ENCODE assay signal across 20 cellular contexts in genomic region chr2:100185105-100185504, GRCh38. TPM values are rescaled to one million over a fixed set of nuclear protein-coding genes. Genes with fewer than 3 reads are reported as not detected.
A peak's percentile ranks its signal among the peaks of the same experiment; 100 is the strongest.
DNase-seq lines count a peak whose midpoint lies in the region; ATAC-seq, FAIRE-seq and TF ChIP-seq lines count a peak whose summit lies in the region.
"Had no signal": no experiment of that assay in that cellular context is flagged by ENCODE, and none has a peak within 500 bp of the region (broad histone marks: within the 10 kb centered on the region; RNA-seq: fewer than 3 reads in every experiment).

No MANE protein-coding gene starts in this region.

- H2AK5ac ChIP-seq in H1 (ENCODE audit: low read depth, low read length), result no peak overlapping the region

- H4K20me1 ChIP-seq in BLaER1 (no peaks in the 10 kb centered on the region), H1 (replicated peaks in 1 of 2; ENCODE audit: control insufficient read depth in 1 of 2, insufficient read depth in 2 of 2, low read length in 2 of 2) (peaks cover 0 to 1% of the 10 kb centered on the region in 2 experiments), osteoblast (ENCODE audit: insufficient read depth, low read length) (no peaks in the 10 kb centered on the region)

- H4K5ac ChIP-seq in H1 (ENCODE audit: insufficient read length, low read depth, low read length), result no peak overlapping the region

- H2BK20ac ChIP-seq in H1 (ENCODE audit: low read length), result no peak overlapping the region

- H3K4me3 Mint-ChIP-seq in activated CD8-positive, alpha-beta T cell treated with anti-CD3 and anti-CD28 coated beads, Interleukin-2, amount 10 ng/mL, durations not matched to agents 7 days and 5 days, result no peak overlapping the region

- no peaks in the 10 kb centered on the region for H3K36me3 Mint-ChIP-seq in activated CD8-positive, alpha-beta T cell treated with anti-CD3 and anti-CD28 coated beads, Interleukin-2, amount 10 ng/mL, durations not matched to agents 7 days and 5 days (ENCODE audit: low read depth)

- TF ChIP-seq CTCF in GM20000 (IDR thresholded peaks at IDR 0.05; ENCODE audit: extremely low read depth, missing control alignments), result no peak
- no peak for TF ChIP-seq CTCF in H1 (IDR thresholded peaks at IDR 0.05; ENCODE audit: control extremely low read depth in 1 of 3, insufficient read depth in 1 of 3, low read depth in 1 of 3, low read length in 3 of 3)
- no peak for TF ChIP-seq CTCF in osteoblast (IDR thresholded peaks at IDR 0.05; ENCODE audit: extremely low read depth, low read depth, low read length)
- no peak for TF ChIP-seq CTCF in BE2C (IDR thresholded peaks at IDR 0.05; ENCODE audit: low read depth, low read length)

- peak; percentile 0 for DNase-seq in GM20000 (ENCODE audit: low spot score)
- DNase-seq in H1 (ENCODE audit: low read depth in 1 of 2, low spot score in 2 of 2), result no peak
- DNase-seq in osteoblast (ENCODE audit: insufficient read length, low spot score, missing footprints), result peak; percentile 69
- DNase-seq in OCI-M2 (lab: John Stamatoyannopoulos, UW; ENCODE audit: unreplicated experiment), result no peak
- DNase-seq in activated CD8-positive, alpha-beta T cell treated with anti-CD3 and anti-CD28 coated beads, Interleukin-2, amount 10 ng/mL, durations not matched to agents 7 days and 5 days, result no peak
- DNase-seq in BE2C, result no peak
- DNase-seq: Calu3, DND-41, H7, KBM-7, NCI-H1105 treated with DMSO at 0.1 percent for 48 hours, NCI-H146, NCI-H2029 treated with DMSO at 0.1 percent for 48 hours, NCI-H446 treated with DMSO at 0.1 percent for 48 hours, NCI-H526 treated with DMSO at 0.1 percent for 48 hours, SHP77 treated with DMSO at 0.1 percent for 48 hours, T-helper 1 cell had no signal

- no peaks in the 10 kb centered on the region for H3K4me1 Mint-ChIP-seq in activated CD8-positive, alpha-beta T cell treated with anti-CD3 and anti-CD28 coated beads, Interleukin-2, amount 10 ng/mL, durations not matched to agents 7 days and 5 days (ENCODE audit: low read depth)

- CTCF ChIA-PET in H1 (lab: Charles Lee; ENCODE audit: partially characterized antibody), result no interaction called here
- CTCF ChIA-PET in activated CD8-positive, alpha-beta T cell treated with anti-CD3 and anti-CD28 coated beads, Interleukin-2, amount 10 ng/mL, durations not matched to agents 7 days and 5 days (lab: Charles Lee), result no interaction called here

- H3K79me1 ChIP-seq in H1 (ENCODE audit: low read depth, low read length), result no peaks in the 10 kb centered on the region

- H3K9me3 ChIP-seq in BLaER1, result no peaks in the 10 kb centered on the region
- H3K9me3 ChIP-seq in H1 (ENCODE audit: insufficient read depth in 2 of 2, low read depth in 1 of 2, low read length in 1 of 2), result no peaks in the 10 kb centered on the region
- H3K9me3 ChIP-seq in osteoblast (ENCODE audit: low read depth, low read length), result no peaks in the 10 kb centered on the region
- no peaks in the 10 kb centered on the region for H3K9me3 ChIP-seq in BE2C

- H2BK12ac ChIP-seq in H1 (ENCODE audit: low read depth, low read length), result no peak overlapping the region

- peak overlapping the region; percentile 78; the same call in 1 of the 2 replicates for H2BK15ac ChIP-seq in H1 (ENCODE audit: low read length)

- peak overlapping the region; percentile 35 for H3K4me2 ChIP-seq in BLaER1
- no peak overlapping the region for H3K4me2 ChIP-seq in H1 (ENCODE audit: insufficient read depth in 1 of 2, low read depth in 2 of 2, low read length in 2 of 2)
- no peak overlapping the region for H3K4me2 ChIP-seq in osteoblast (ENCODE audit: insufficient read depth, low read length)

- H2BK5ac ChIP-seq in H1 (ENCODE audit: low read depth, low read length), result no peak overlapping the region

- H4K91ac ChIP-seq in H1 (replicated peaks; ENCODE audit: insufficient read length, low read length), result no peak overlapping the region

- TF ChIP-seq RAD21 in H1 (IDR thresholded peaks at IDR 0.05 in 1 of 2, conservative IDR thresholded peaks at IDR 0.05 in 1 of 2; ENCODE audit: low read depth in 2 of 2, low read length in 2 of 2), result no peak

- H3K23ac ChIP-seq in H1 (ENCODE audit: insufficient read length), result no peak overlapping the region

- no peak overlapping the region for H3K27ac ChIP-seq in BLaER1
- H3K27ac ChIP-seq in H1 (ENCODE audit: low read depth, low read length), result no peak overlapping the region
- H3K27ac ChIP-seq in osteoblast (ENCODE audit: low read depth, low read length), result no peak overlapping the region

- 94% methylated on average over 3 of the region's 3 CpGs; no CpG with 5 or more reads in 1 of the 2 experiments for WGBS in H1 (ENCODE audit: extremely low coverage in 1 of 2, insufficient coverage in 1 of 2, insufficient read length in 1 of 2, insufficient replicate concordance in 2 of 2, low coverage in 1 of 2, low lambda C conversion rate in 2 of 2, missing lambda C conversion rate in 1 of 2), 2 experiments

- no peak overlapping the region for H3K56ac ChIP-seq in H1 (replicated peaks; ENCODE audit: insufficient read length, low read depth, low read length)

- H3K4me1 ChIP-seq in BLaER1 (peaks cover 8% of the 10 kb centered on the region; the same call in 1 of the 2 replicates), H1 (replicated peaks in 1 of 4; ENCODE audit: control insufficient read depth in 3 of 4, insufficient read depth in 4 of 4, low read length in 3 of 4) (peaks cover 4 to 14% (median 7%) of the 10 kb centered on the region in 4 experiments), osteoblast (ENCODE audit: insufficient read depth, low read length) (no peaks in the 10 kb centered on the region), BE2C (no peaks in the 10 kb centered on the region)

- POLR2A ChIA-PET in H1 (lab: Charles Lee; ENCODE audit: partially characterized antibody), result interaction anchor here (1.1 kb wide), 1 partner anchor 12 kb away, joined by 3 read pairs; no protein-coding TSS in a partner anchor
- POLR2A ChIA-PET in activated CD8-positive, alpha-beta T cell treated with anti-CD3 and anti-CD28 coated beads, Interleukin-2, amount 10 ng/mL, durations not matched to agents 7 days and 5 days (lab: Charles Lee), result no interaction called here

- no peak for TF ChIP-seq EP300 in H1 (IDR thresholded peaks at IDR 0.05; ENCODE audit: borderline replicate concordance in 1 of 2, low read depth in 2 of 2, low read length in 2 of 2)

- no peak for ATAC-seq in activated CD8-positive, alpha-beta T cell treated with anti-CD3 and anti-CD28 coated beads, Interleukin-2, amount 10 ng/mL, durations not matched to agents 7 days and 5 days
- ATAC-seq: HepG2, Panc1 had no signal

- H3K79me2 ChIP-seq in H1 (ENCODE audit: control insufficient read depth in 1 of 2, insufficient read depth in 2 of 2, low read length in 2 of 2) (no peaks in the 10 kb centered on the region), osteoblast (ENCODE audit: insufficient read depth, low read length) (no peaks in the 10 kb centered on the region)

- no peak overlapping the region for H3K27ac Mint-ChIP-seq in activated CD8-positive, alpha-beta T cell treated with anti-CD3 and anti-CD28 coated beads, Interleukin-2, amount 10 ng/mL, durations not matched to agents 7 days and 5 days

- no peak overlapping the region for H2BK120ac ChIP-seq in H1 (replicated peaks; ENCODE audit: low read depth, low read length)

- no peak for FAIRE-seq in H1 (lab: Jason Lieb, UNC)
- FAIRE-seq: HepG2 had no signal

- H3K9me3 Mint-ChIP-seq in activated CD8-positive, alpha-beta T cell treated with anti-CD3 and anti-CD28 coated beads, Interleukin-2, amount 10 ng/mL, durations not matched to agents 7 days and 5 days (ENCODE audit: insufficient read depth), result no peaks in the 10 kb centered on the region

- no peak for TF ChIP-seq POLR2A in H1 (IDR thresholded peaks at IDR 0.05; ENCODE audit: control extremely low read depth in 1 of 2, low read depth in 2 of 2, low read length in 2 of 2)

- H3K36me3 ChIP-seq in BLaER1 (no peaks in the 10 kb centered on the region), H1 (ENCODE audit: control insufficient read depth in 2 of 4, insufficient read depth in 4 of 4, low read length in 3 of 4) (no peaks in the 10 kb centered on the region), osteoblast (ENCODE audit: insufficient read depth, low read length) (no peaks in the 10 kb centered on the region), BE2C (no peaks in the 10 kb centered on the region)

- H4K8ac ChIP-seq in H1 (ENCODE audit: extremely low read depth, insufficient read depth, low read length), result no peak overlapping the region

- H3K14ac ChIP-seq in H1 (ENCODE audit: insufficient read length), result no peak overlapping the region

- H3K4ac ChIP-seq in H1 (replicated peaks; ENCODE audit: insufficient read length, low read depth, low read length), result no peak overlapping the region

- no peaks in the 10 kb centered on the region; the same call in 1 of the 2 replicates for H3K23me2 ChIP-seq in H1 (ENCODE audit: low read depth, low read length)

- peaks cover 3% of the 10 kb centered on the region for H3K27me3 Mint-ChIP-seq in activated CD8-positive, alpha-beta T cell treated with anti-CD3 and anti-CD28 coated beads, Interleukin-2, amount 10 ng/mL, durations not matched to agents 7 days and 5 days (ENCODE audit: low read depth)

- H3K18ac ChIP-seq in H1 (ENCODE audit: extremely low read depth, low read length), result no peak overlapping the region

- H3K4me3 ChIP-seq in BLaER1, result no peak overlapping the region
- H3K4me3 ChIP-seq in H1 (ENCODE audit: extremely low read depth in 1 of 4, insufficient read depth in 2 of 4, low read depth in 3 of 4, low read length in 4 of 4), result no peak overlapping the region
- H3K4me3 ChIP-seq in osteoblast (ENCODE audit: insufficient read depth, low read length), result no peak overlapping the region
- no peak overlapping the region for H3K4me3 ChIP-seq in BE2C (ENCODE audit: low read depth, low read length)

- H3K27me3 ChIP-seq in BLaER1, result no peaks in the 10 kb centered on the region
- H3K27me3 ChIP-seq in H1 (replicated peaks in 1 of 4; ENCODE audit: control insufficient read depth in 3 of 4, extremely low read depth in 1 of 4, insufficient read depth in 3 of 4, low read length in 3 of 4), result peaks cover 14 to 67% (median 48%) of the 10 kb centered on the region in 4 experiments
- H3K27me3 ChIP-seq in osteoblast (ENCODE audit: insufficient read depth, low read length), result peaks cover 3% of the 10 kb centered on the region
- no peaks in the 10 kb centered on the region for H3K27me3 ChIP-seq in BE2C

- H2AFZ ChIP-seq in H1 (ENCODE audit: low read length) (no peak overlapping the region), osteoblast (ENCODE audit: low read length) (no peak overlapping the region)

- H3K9ac ChIP-seq in BLaER1 (no peak overlapping the region), H1 (replicated peaks in 1 of 4; ENCODE audit: extremely low read depth in 1 of 4, low read depth in 3 of 4, low read length in 3 of 4) (no peak overlapping the region)

RNA-seq across cellular contexts. Expression of gene AFF3, which starts 42.7 kb away (rescaled TPM):
- total RNA-seq in H1 (2021; fragmentation: NEBNext Ultra II Directional; extraction: Animal tissue kit (Norgen Biotek cat#: 25700)), result 1.7 and 3.0 TPM in 2 replicates
- polyA plus RNA-seq in H1 (2011; rRNA removed), result 0.27 and 0.36 TPM in 2 replicates
- polyA plus RNA-seq in H1 (2011; cell fraction: cytosol; rRNA removed), result 0.30 TPM
- polyA plus RNA-seq in H1 (2011; cell fraction: nucleus; rRNA removed), result 0.60 TPM
- 0.48 to 0.60 TPM (median 0.56 TPM) in 4 replicates for polyA plus RNA-seq in H1 (2012, experiment 1 of 2)
- polyA plus RNA-seq in H1 (2012, experiment 2 of 2), result 0.03 TPM
- polyA plus RNA-seq in H1 (2013, experiment 1 of 2), result 0.95 TPM
- polyA plus RNA-seq in H1 (2013, experiment 2 of 2), result 0.90 TPM
- 1.0 TPM in 2 replicates for polyA minus RNA-seq in H1 (2011; rRNA and poly(A)+ RNA removed)
- 0.29 TPM for polyA minus RNA-seq in H1 (2011; cell fraction: cytosol; rRNA and poly(A)+ RNA removed)
- polyA minus RNA-seq in H1 (2011; cell fraction: nucleus; rRNA and poly(A)+ RNA removed), result 2.0 TPM
- 2.9 and 4.3 TPM in 2 replicates for total RNA-seq in osteoblast
- 1 to 10 TPM; 7.1 to 7.9 TPM for total RNA-seq in activated CD8-positive, alpha-beta T cell treated with anti-CD3 and anti-CD28 coated beads, Interleukin-2, amount 10 ng/mL, durations not matched to agents 7 days and 5 days
- 0.99 TPM for polyA plus RNA-seq in BE2C (2012; ENCODE audit: insufficient read depth, insufficient read length, low read depth)
- total RNA-seq: Calu3, HepG2 had no signal
- polyA plus RNA-seq: HepG2 had no signal

Comparison
In these comparisons a context has a peak if more than half of its experiments do, and no peak if none do; other contexts are left out.
1. DNase-seq: peak in GM20000 (single experiment) and osteoblast (single experiment); none in H1 (0 of 2), OCI-M2 (single experiment), activated CD8-positive, alpha-beta T cell treated with anti-CD3 and anti-CD28 coated beads, Interleukin-2, amount 10 ng/mL, durations not matched to agents 7 days and 5 days (single experiment) and BE2C (single experiment).